In the genomic region with DNA sequence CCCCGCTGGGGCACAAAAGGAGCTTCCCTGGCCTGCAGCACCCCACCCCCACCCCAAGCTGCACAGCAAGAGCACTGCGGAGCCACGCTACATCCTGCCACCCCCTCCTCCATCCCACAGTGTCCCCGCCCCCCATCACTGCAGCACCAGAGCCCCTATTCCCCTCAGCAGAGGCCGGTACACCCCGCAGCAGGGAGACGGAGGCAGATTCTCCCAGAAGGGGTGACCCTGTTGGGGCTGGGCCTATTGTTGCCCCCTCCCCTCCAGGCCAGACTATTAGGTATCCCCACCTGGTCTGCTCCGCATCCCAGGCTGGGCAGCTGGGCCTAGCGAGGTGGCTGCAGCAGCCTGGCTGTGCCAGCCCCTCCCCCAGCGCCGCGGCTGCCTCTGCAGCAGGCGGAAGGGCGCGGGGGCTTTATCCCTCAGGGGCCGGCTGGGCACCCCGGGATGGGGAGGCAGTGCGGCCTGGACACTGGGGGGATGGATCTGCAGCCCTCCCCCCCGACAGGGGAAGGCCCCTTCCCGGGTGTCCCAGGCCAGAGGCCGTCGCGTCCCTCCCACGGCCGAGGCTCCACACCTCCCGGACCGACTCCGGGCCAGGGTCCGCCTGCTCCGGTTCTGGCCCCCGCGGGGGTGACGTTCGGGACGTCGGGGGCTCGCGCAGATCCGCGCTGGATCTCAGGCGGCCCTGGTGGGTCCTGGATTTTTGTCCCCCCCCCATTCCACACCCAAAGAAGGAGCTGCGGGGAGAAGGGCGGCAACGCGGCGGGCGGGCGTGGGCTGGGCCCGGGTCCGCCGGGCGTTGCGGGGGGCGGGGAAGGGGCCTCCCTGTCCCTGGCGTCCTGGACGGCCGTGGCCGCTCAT, we compare ENCODE assay signal across 8 cellular contexts. TPM values are rescaled to one million over a fixed set of nuclear protein-coding genes. Genes with fewer than 3 reads are reported as not detected.
DNase-seq lines count a peak whose midpoint lies in the region; ATAC-seq, FAIRE-seq and TF ChIP-seq lines count a peak whose summit lies in the region.

No MANE protein-coding gene starts in this region.

- H3K4me1 Mint-ChIP-seq in CD4-positive, alpha-beta T cell (ENCODE audit: low read depth): peaks cover 24% of the 10 kb centered on the region

- H3K4me2 ChIP-seq in OCI-LY1 (ENCODE audit: low read length): peak overlapping the region; percentile 24; the same call in 1 of the 2 replicates
- H3K4me2 ChIP-seq in endothelial cell of umbilical vein (ENCODE audit: insufficient read depth, low read length): peak overlapping the region; percentile 39
- peak overlapping the region; percentile 45 for H3K4me2 ChIP-seq in neuronal stem cell (ENCODE audit: insufficient read depth, low read length, poor library complexity, severe bottlenecking)

- peaks cover 4% of the 10 kb centered on the region for H3K79me1 ChIP-seq in neuronal stem cell (ENCODE audit: low read depth, low read length)

- peak; percentile 19 for ATAC-seq in CD4-positive, alpha-beta T cell (ENCODE audit: poor library complexity)
- ATAC-seq in HG02798 (IDR thresholded peaks at IDR 0.05; ENCODE audit: poor library complexity, unreplicated experiment): no peak
- ATAC-seq in GM18867 (IDR thresholded peaks at IDR 0.05; ENCODE audit: unreplicated experiment): no peak

- H4K20me1 ChIP-seq in OCI-LY1 (ENCODE audit: insufficient read depth, low read length) (no peaks in the 10 kb centered on the region), endothelial cell of umbilical vein (replicated peaks; ENCODE audit: control insufficient read depth, extremely low read depth, insufficient read depth, low read length) (no peaks in the 10 kb centered on the region)

- no peaks in the 10 kb centered on the region for H3K9me3 Mint-ChIP-seq in CD4-positive, alpha-beta T cell

- intact Hi-C loops in CD4-positive, alpha-beta T cell (cut with DNase I, micrococcal nuclease): loop anchor here (5.0 to 10.0 kb wide), 6 partner anchors 119 to 726 kb away; a partner anchor contains a TSS
- intact Hi-C loops in endothelial cell of umbilical vein (cut with micrococcal nuclease): loop anchor here (5.0 to 10.0 kb wide), 3 partner anchors 34 to 309 kb away; a partner anchor contains a TSS

- no peak overlapping the region for H4K91ac ChIP-seq in neuronal stem cell (ENCODE audit: low read depth, low read length, poor library complexity)

- H3K27ac ChIP-seq in CD4-positive, alpha-beta T cell (ENCODE audit: low read depth, low read length): no peak overlapping the region
- H3K27ac ChIP-seq in OCI-LY1 (ENCODE audit: low read depth, low read length, poor library complexity, severe bottlenecking) (no peak overlapping the region), endothelial cell of umbilical vein (ENCODE audit: insufficient read depth, low read depth, low read length) (no peak overlapping the region), neuronal stem cell (replicated peaks; ENCODE audit: low read length) (no peak overlapping the region)

- H3K36me3 ChIP-seq in OCI-LY1 (ENCODE audit: insufficient read depth, low read length) (no peaks in the 10 kb centered on the region), endothelial cell of umbilical vein (ENCODE audit: control insufficient read depth in 2 of 2, extremely low read depth in 1 of 2, insufficient read depth in 2 of 2, low read length in 2 of 2) (no peaks in the 10 kb centered on the region), neuronal stem cell (replicated peaks in 1 of 2; ENCODE audit: control insufficient read depth in 2 of 2, insufficient read depth in 2 of 2, low read length in 2 of 2) (no peaks in the 10 kb centered on the region)

- no peaks in the 10 kb centered on the region for H3K36me3 Mint-ChIP-seq in CD4-positive, alpha-beta T cell (ENCODE audit: low read depth)

- H2BK120ac ChIP-seq in neuronal stem cell (ENCODE audit: low read depth, low read length): no peak overlapping the region

- no peak overlapping the region for H3K4ac ChIP-seq in neuronal stem cell (ENCODE audit: low read length)

- H3K9ac ChIP-seq in OCI-LY1 (ENCODE audit: low read length): no peak overlapping the region
- H3K9ac ChIP-seq in endothelial cell of umbilical vein (replicated peaks; ENCODE audit: extremely low read depth, insufficient read depth, low read length): peak overlapping the region; percentile 38
- H3K9ac ChIP-seq in neuronal stem cell (ENCODE audit: low read depth, low read length, poor library complexity): peak overlapping the region; percentile 44

- no peaks in the 10 kb centered on the region for H3K9me2 ChIP-seq in OCI-LY1 (ENCODE audit: low read depth, low read length)

- no peaks in the 10 kb centered on the region for H3K27me3 Mint-ChIP-seq in CD4-positive, alpha-beta T cell

- H3K27ac Mint-ChIP-seq in CD4-positive, alpha-beta T cell: peak overlapping the region; percentile 84

- dilution Hi-C loops in endothelial cell of umbilical vein (cut with MboI; ENCODE audit: extremely low pct_ligation_motif_present, low sequenced_read_pairs): no loop called here

- H2BK15ac ChIP-seq in neuronal stem cell (ENCODE audit: low read length): peak overlapping the region; percentile 58

- no peaks in the 10 kb centered on the region for H3K27me3 ChIP-seq in CD4-positive, alpha-beta T cell (ENCODE audit: control insufficient read depth, insufficient read depth, low read length)
- H3K27me3 ChIP-seq in OCI-LY1 (ENCODE audit: insufficient read depth, low read length): peaks cover 12% of the 10 kb centered on the region; the same call in 1 of the 2 replicates
- peaks cover 10 to 16% of the 10 kb centered on the region in 2 experiments for H3K27me3 ChIP-seq in endothelial cell of umbilical vein (ENCODE audit: control insufficient read depth in 2 of 2, insufficient read depth in 2 of 2, low read length in 2 of 2)
- peaks cover 20 to 68% (median 37%) of the 10 kb centered on the region in 3 experiments for H3K27me3 ChIP-seq in neuronal stem cell (ENCODE audit: control insufficient read depth in 3 of 3, insufficient read depth in 3 of 3, low read depth in 1 of 3, low read length in 3 of 3)

- peak overlapping the region; percentile 75 for H2AK5ac ChIP-seq in neuronal stem cell (ENCODE audit: low read depth, low read length)

- no peak for FAIRE-seq in endothelial cell of umbilical vein (lab: Jason Lieb, UNC)

- no CpG with 5 or more reads among the region's 58 CpGs for WGBS in neuronal stem cell (ENCODE audit: extremely low coverage in 2 of 2, insufficient read length in 2 of 2, insufficient replicate concordance in 1 of 2), 2 donors

- CTCF ChIA-PET in CD4-positive, alpha-beta T cell (lab: Charles Lee): interaction anchor here (1.4 kb wide), 1 partner anchor 24 kb away, joined by 4 read pairs; no protein-coding TSS in a partner anchor
- CTCF ChIA-PET in endothelial cell of umbilical vein (lab: Charles Lee): interaction anchor here (0.8 to 2.5 kb wide), 2 partner anchors 13 to 24 kb away, joined by 3 to 14 read pairs; no protein-coding TSS in a partner anchor

- peak in 3 of 10 experiments; percentile 14 to 41 (median 28) for DNase-seq in CD4-positive, alpha-beta T cell
- DNase-seq in endothelial cell of umbilical vein (ENCODE audit: low read depth, low spot score) (no peak), neuronal stem cell (ENCODE audit: low spot score) (no peak), DMS153 treated with DMSO at 0.1 percent for 48 hours (lab: John Stamatoyannopoulos, UW; ENCODE audit: unreplicated experiment) (no peak), NAMALWA (ENCODE audit: low spot score) (no peak)

- H3K4me3 ChIP-seq in OCI-LY1 (ENCODE audit: low read depth, low read length, poor library complexity, severe bottlenecking): no peak overlapping the region
- peak overlapping the region in 2 of 3 experiments; percentile 26 to 40 for H3K4me3 ChIP-seq in endothelial cell of umbilical vein (replicated peaks in 1 of 3; ENCODE audit: insufficient read depth in 1 of 3, low read depth in 1 of 3, low read length in 3 of 3)
- peak overlapping the region; percentile 24 to 81 for H3K4me3 ChIP-seq in neuronal stem cell (ENCODE audit: low read length in 2 of 2)

- peak overlapping the region; percentile 66 for H2BK5ac ChIP-seq in neuronal stem cell (ENCODE audit: low read length)

- no peaks in the 10 kb centered on the region for H3K9me1 ChIP-seq in endothelial cell of umbilical vein (replicated peaks; ENCODE audit: control insufficient read depth, extremely low read depth, insufficient read depth, low read length)

- H3K4me1 ChIP-seq in OCI-LY1 (ENCODE audit: insufficient read depth, low read length, severe bottlenecking): peaks cover 8% of the 10 kb centered on the region
- H3K4me1 ChIP-seq in endothelial cell of umbilical vein (ENCODE audit: control insufficient read depth, extremely low read depth, insufficient read depth, low read length): peaks cover 5% of the 10 kb centered on the region
- peaks cover 18 to 19% of the 10 kb centered on the region in 2 donors for H3K4me1 ChIP-seq in neuronal stem cell (ENCODE audit: control insufficient read depth in 2 of 2, insufficient read depth in 1 of 2, low read depth in 1 of 2, low read length in 2 of 2)

- no peak for TF ChIP-seq CTCF in CD4-positive, alpha-beta T cell (IDR thresholded peaks at IDR 0.05)
- TF ChIP-seq CTCF in OCI-LY1 (IDR thresholded peaks at IDR 0.05; ENCODE audit: low read length): no peak
- TF ChIP-seq CTCF in endothelial cell of umbilical vein (IDR thresholded peaks at IDR 0.05; ENCODE audit: extremely low read depth in 1 of 2, insufficient read depth in 1 of 2, low read depth in 1 of 2, low read length in 2 of 2): no peak

- H3K79me2 ChIP-seq in OCI-LY1 (ENCODE audit: insufficient read depth, low read length): no peaks in the 10 kb centered on the region
- no peaks in the 10 kb centered on the region for H3K79me2 ChIP-seq in endothelial cell of umbilical vein (ENCODE audit: control insufficient read depth, insufficient read depth, low read length)

- no peak for TF ChIP-seq POLR2A in endothelial cell of umbilical vein (IDR thresholded peaks at IDR 0.05; ENCODE audit: low read depth, low read length)

- no TSS peak for BruUV-seq in endothelial cell of umbilical vein (replicated peaks; lab: Mats Ljungman, UMichigan)

- no peaks in the 10 kb centered on the region for H3K9me3 ChIP-seq in CD4-positive, alpha-beta T cell (ENCODE audit: control insufficient read depth, low read length)
- H3K9me3 ChIP-seq in OCI-LY1 (ENCODE audit: low read length) (no peaks in the 10 kb centered on the region), endothelial cell of umbilical vein (replicated peaks; ENCODE audit: control insufficient read depth, insufficient read depth, low read length) (no peaks in the 10 kb centered on the region), neuronal stem cell (replicated peaks in 1 of 2; ENCODE audit: control insufficient read depth in 2 of 2, insufficient read depth in 1 of 2, low read depth in 1 of 2, low read length in 2 of 2) (no peaks in the 10 kb centered on the region)

- POLR2A ChIA-PET in CD4-positive, alpha-beta T cell (lab: Charles Lee): interaction anchor here (0.8 to 2.2 kb wide), 2 partner anchors 18 to 24 kb away, joined by 5 to 7 read pairs; no protein-coding TSS in a partner anchor
- POLR2A ChIA-PET in endothelial cell of umbilical vein (lab: Charles Lee): no interaction called here

- H4K8ac ChIP-seq in neuronal stem cell (ENCODE audit: low read depth, low read length): no peak overlapping the region

- H2BK12ac ChIP-seq in neuronal stem cell (ENCODE audit: low read length): no peak overlapping the region

- no peak overlapping the region for H2AFZ ChIP-seq in OCI-LY1 (ENCODE audit: low read length)
- no peak overlapping the region for H2AFZ ChIP-seq in endothelial cell of umbilical vein (ENCODE audit: low read depth, low read length)
- H2AFZ ChIP-seq in neuronal stem cell (ENCODE audit: low read length): peak overlapping the region; percentile 68

- peak overlapping the region; percentile 88 for H3K4me3 Mint-ChIP-seq in CD4-positive, alpha-beta T cell

- no peak overlapping the region for H3K14ac ChIP-seq in neuronal stem cell (ENCODE audit: low read length)

- peak overlapping the region; percentile 91 for H3K18ac ChIP-seq in neuronal stem cell (ENCODE audit: low read length)

- H3F3A ChIP-seq in OCI-LY1 (ENCODE audit: insufficient read depth, low read length): no peaks in the 10 kb centered on the region

- peak overlapping the region; percentile 55 for H3K23ac ChIP-seq in neuronal stem cell (ENCODE audit: low read depth, low read length, poor library complexity)

RNA-seq across cellular contexts. Expression of a gene that starts 0.9 kb away (rescaled TPM):
- 10 to 100 TPM; 83.9 to 91.2 TPM for total RNA-seq in CD4-positive, alpha-beta T cell
- 5.9 and 8.7 TPM in 2 replicates for total RNA-seq in endothelial cell of umbilical vein
- polyA plus RNA-seq in endothelial cell of umbilical vein: 4.6 and 6.0 TPM in 2 replicates
- 5.1 and 6.6 TPM in 2 replicates for polyA plus RNA-seq in endothelial cell of umbilical vein (2011; cell fraction: cytosol; rRNA removed)
- 13.2 and 16.4 TPM in 2 replicates for polyA plus RNA-seq in endothelial cell of umbilical vein (2011; cell fraction: nucleus; rRNA removed)
- polyA plus RNA-seq in endothelial cell of umbilical vein (2012): 4.3 and 11.1 TPM in 2 replicates
- polyA minus RNA-seq in endothelial cell of umbilical vein: 2.1 and 6.7 TPM in 2 replicates
- 6.1 TPM for polyA minus RNA-seq in endothelial cell of umbilical vein (2011; cell fraction: cytosol; rRNA and poly(A)+ RNA removed)
- 2.9 and 3.4 TPM in 2 replicates for polyA minus RNA-seq in endothelial cell of umbilical vein (2011; cell fraction: nucleus; rRNA and poly(A)+ RNA removed)
- polyA plus RNA-seq in neuronal stem cell (2013, experiment 1 of 2): 5.8 TPM
- polyA plus RNA-seq in neuronal stem cell (2013, experiment 2 of 2): 6.1 TPM

RNA-seq across cellular contexts. Expression of a gene that starts 14.0 kb away (rescaled TPM):
- total RNA-seq in CD4-positive, alpha-beta T cell: not detected
- total RNA-seq in endothelial cell of umbilical vein: not detected in 2 replicates
- polyA plus RNA-seq in endothelial cell of umbilical vein: not detected in 2 replicates
- polyA plus RNA-seq in endothelial cell of umbilical vein (2011; cell fraction: cytosol; rRNA removed): not detected in 2 replicates
- not detected in 2 replicates for polyA plus RNA-seq in endothelial cell of umbilical vein (2011; cell fraction: nucleus; rRNA removed)
- not detected in 2 replicates for polyA plus RNA-seq in endothelial cell of umbilical vein (2012)
- not detected in 2 replicates for polyA minus RNA-seq in endothelial cell of umbilical vein
- not detected for polyA minus RNA-seq in endothelial cell of umbilical vein (2011; cell fraction: cytosol; rRNA and poly(A)+ RNA removed)
- not detected in 2 replicates for polyA minus RNA-seq in endothelial cell of umbilical vein (2011; cell fraction: nucleus; rRNA and poly(A)+ RNA removed)
- polyA plus RNA-seq in neuronal stem cell (2013, experiment 1 of 2): not detected
- not detected for polyA plus RNA-seq in neuronal stem cell (2013, experiment 2 of 2)

RNA-seq across cellular contexts. Expression of a gene that starts 27.0 kb away (rescaled TPM):
- not detected for total RNA-seq in CD4-positive, alpha-beta T cell
- total RNA-seq in endothelial cell of umbilical vein: not detected in 2 replicates
- not detected in 2 replicates for polyA plus RNA-seq in endothelial cell of umbilical vein
- not detected in 2 replicates for polyA plus RNA-seq in endothelial cell of umbilical vein (2011; cell fraction: cytosol; rRNA removed)
- polyA plus RNA-seq in endothelial cell of umbilical vein (2011; cell fraction: nucleus; rRNA removed): not detected in 2 replicates
- polyA plus RNA-seq in endothelial cell of umbilical vein (2012): not detected in 2 replicates
- polyA minus RNA-seq in endothelial cell of umbilical vein: not detected in 2 replicates
- polyA minus RNA-seq in endothelial cell of umbilical vein (2011; cell fraction: cytosol; rRNA and poly(A)+ RNA removed): not detected
- polyA minus RNA-seq in endothelial cell of umbilical vein (2011; cell fraction: nucleus; rRNA and poly(A)+ RNA removed): not detected in 2 replicates
- polyA plus RNA-seq in neuronal stem cell (2013, experiment 1 of 2): not detected
- polyA plus RNA-seq in neuronal stem cell (2013, experiment 2 of 2): not detected

RNA-seq across cellular contexts. Expression of a gene that starts 37.1 kb away (rescaled TPM):
- not detected for total RNA-seq in CD4-positive, alpha-beta T cell
- total RNA-seq in endothelial cell of umbilical vein: not detected in 2 replicates
- polyA plus RNA-seq in endothelial cell of umbilical vein: not detected in 2 replicates
- polyA plus RNA-seq in endothelial cell of umbilical vein (2011; cell fraction: cytosol; rRNA removed): not detected in 2 replicates
- not detected in 2 replicates for polyA plus RNA-seq in endothelial cell of umbilical vein (2011; cell fraction: nucleus; rRNA removed)
- not detected in 2 replicates for polyA plus RNA-seq in endothelial cell of umbilical vein (2012)
- polyA minus RNA-seq in endothelial cell of umbilical vein: not detected in 2 replicates
- not detected for polyA minus RNA-seq in endothelial cell of umbilical vein (2011; cell fraction: cytosol; rRNA and poly(A)+ RNA removed)
- polyA minus RNA-seq in endothelial cell of umbilical vein (2011; cell fraction: nucleus; rRNA and poly(A)+ RNA removed): not detected in 2 replicates
- polyA plus RNA-seq in neuronal stem cell (2013, experiment 1 of 2): not detected
- polyA plus RNA-seq in neuronal stem cell (2013, experiment 2 of 2): not detected

RNA-seq across cellular contexts. Expression of a gene that starts 50.8 kb away (rescaled TPM):
- not detected for total RNA-seq in CD4-positive, alpha-beta T cell
- not detected in 2 replicates for total RNA-seq in endothelial cell of umbilical vein
- not detected in 2 replicates for polyA plus RNA-seq in endothelial cell of umbilical vein
- not detected in 2 replicates for polyA plus RNA-seq in endothelial cell of umbilical vein (2011; cell fraction: cytosol; rRNA removed)
- polyA plus RNA-seq in endothelial cell of umbilical vein (2011; cell fraction: nucleus; rRNA removed): not detected in 2 replicates
- polyA plus RNA-seq in endothelial cell of umbilical vein (2012): not detected in 2 replicates
- polyA minus RNA-seq in endothelial cell of umbilical vein: not detected in 2 replicates
- not detected for polyA minus RNA-seq in endothelial cell of umbilical vein (2011; cell fraction: cytosol; rRNA and poly(A)+ RNA removed)
- polyA minus RNA-seq in endothelial cell of umbilical vein (2011; cell fraction: nucleus; rRNA and poly(A)+ RNA removed): not detected in 2 replicates
- polyA plus RNA-seq in neuronal stem cell (2013, experiment 1 of 2): not detected
- polyA plus RNA-seq in neuronal stem cell (2013, experiment 2 of 2): not detected
